27 cellular contexts compared by ENCODE assay signal in genomic region chr10:65294329-65294728, GRCh38.
DNase-seq lines count a peak whose midpoint lies in the region; ATAC-seq, FAIRE-seq and TF ChIP-seq lines count a peak whose summit lies in the region.
"Had no signal": no experiment of that assay in that cellular context is flagged by ENCODE, and none has a peak within 500 bp of the region (broad histone marks: within the 10 kb centered on the region; RNA-seq: fewer than 3 reads in every experiment).

No MANE protein-coding gene starts in this region.

- TF ChIP-seq CTCF in endothelial cell of umbilical vein (IDR thresholded peaks at IDR 0.05; ENCODE audit: extremely low read depth in 1 of 2, insufficient read depth in 1 of 2, low read depth in 1 of 2, low read length in 2 of 2) (no peak), mucosa of descending colon (IDR thresholded peaks at IDR 0.05) (no peak)
- no peak for TF ChIP-seq CTCF in activated CD8-positive, alpha-beta T cell treated with anti-CD3 and anti-CD28 coated beads for 36 hours (IDR thresholded peaks at IDR 0.05)

- H3K36me3 Mint-ChIP-seq in activated CD8-positive, alpha-beta T cell treated with anti-CD3 and anti-CD28 coated beads for 36 hours (ENCODE audit: low read depth) = no peaks in the 10 kb centered on the region
- H3K36me3 Mint-ChIP-seq: CD4-positive, alpha-beta memory T cell; stimulated activated memory B cell treated with anti-CD40 and anti-IgM and Interleukin-4, amounts not matched to agents 10 μg/mL and 1 μg/mL and 100 μg/mL, for 72 hours had no signal

- intact Hi-C loops in endothelial cell of umbilical vein (cut with micrococcal nuclease) = no loop called here
- intact Hi-C loops in mucosa of descending colon (cut with DNase I, micrococcal nuclease) = no loop called here
- intact Hi-C loops in activated CD8-positive, alpha-beta T cell treated with anti-CD3 and anti-CD28 coated beads for 36 hours (cut with micrococcal nuclease) = no loop called here

- H3K27me3 Mint-ChIP-seq in activated CD8-positive, alpha-beta T cell treated with anti-CD3 and anti-CD28 coated beads for 36 hours = no peaks in the 10 kb centered on the region
- H3K27me3 Mint-ChIP-seq: activated CD4-positive, alpha-beta T cell treated with anti-CD3 and anti-CD28 coated beads for 36 hours; CD4-positive, alpha-beta memory T cell; stimulated activated memory B cell treated with anti-CD40 and anti-IgM and Interleukin-4, amounts not matched to agents 10 μg/mL and 1 μg/mL and 100 μg/mL, for 72 hours had no signal

- peaks cover 2% of the 10 kb centered on the region for H3K4me1 ChIP-seq in endothelial cell of umbilical vein (ENCODE audit: control insufficient read depth, extremely low read depth, insufficient read depth, low read length)
- no peaks in the 10 kb centered on the region for H3K4me1 ChIP-seq in mucosa of descending colon (ENCODE audit: low read depth)
- H3K4me1 ChIP-seq: adrenal gland, prostate gland, thyroid gland had no signal

- H3K27me3 ChIP-seq in endothelial cell of umbilical vein (ENCODE audit: control insufficient read depth in 2 of 2, insufficient read depth in 2 of 2, low read length in 2 of 2) = no peaks in the 10 kb centered on the region
- H3K27me3 ChIP-seq: adrenal gland, thyroid gland had no signal

- no peak overlapping the region for H3K27ac Mint-ChIP-seq in activated CD8-positive, alpha-beta T cell treated with anti-CD3 and anti-CD28 coated beads for 36 hours
- H3K27ac Mint-ChIP-seq: activated CD4-positive, alpha-beta T cell treated with anti-CD3 and anti-CD28 coated beads for 36 hours; CD4-positive, alpha-beta memory T cell; nephron; stimulated activated memory B cell treated with anti-CD40 and anti-IgM and Interleukin-4, amounts not matched to agents 10 μg/mL and 1 μg/mL and 100 μg/mL, for 72 hours had no signal

- H2AFZ ChIP-seq in endothelial cell of umbilical vein (ENCODE audit: low read depth, low read length) = no peak overlapping the region

- H3K36me3 ChIP-seq in endothelial cell of umbilical vein (ENCODE audit: control insufficient read depth in 2 of 2, extremely low read depth in 1 of 2, insufficient read depth in 2 of 2, low read length in 2 of 2) (no peaks in the 10 kb centered on the region), mucosa of descending colon (ENCODE audit: low read depth) (no peaks in the 10 kb centered on the region)
- H3K36me3 ChIP-seq: adrenal gland, prostate gland, thyroid gland had no signal

- no peak overlapping the region for H3K9ac ChIP-seq in endothelial cell of umbilical vein (replicated peaks; ENCODE audit: extremely low read depth, insufficient read depth, low read length)

- peaks cover 3% of the 10 kb centered on the region for H3K9me3 Mint-ChIP-seq in activated CD8-positive, alpha-beta T cell treated with anti-CD3 and anti-CD28 coated beads for 36 hours
- H3K9me3 Mint-ChIP-seq: nephron had no signal

- FAIRE-seq in endothelial cell of umbilical vein (lab: Jason Lieb, UNC) = no peak

- H3K4me3 Mint-ChIP-seq in activated CD8-positive, alpha-beta T cell treated with anti-CD3 and anti-CD28 coated beads for 36 hours = no peak overlapping the region
- H3K4me3 Mint-ChIP-seq: activated CD4-positive, alpha-beta T cell treated with anti-CD3 and anti-CD28 coated beads for 36 hours; CD4-positive, alpha-beta memory T cell; nephron; stimulated activated memory B cell treated with anti-CD40 and anti-IgM and Interleukin-4, amounts not matched to agents 10 μg/mL and 1 μg/mL and 100 μg/mL, for 72 hours had no signal

- H3K79me2 ChIP-seq in endothelial cell of umbilical vein (ENCODE audit: control insufficient read depth, insufficient read depth, low read length) = no peaks in the 10 kb centered on the region

- H3K27ac ChIP-seq in endothelial cell of umbilical vein (ENCODE audit: insufficient read depth, low read depth, low read length) = no peak overlapping the region
- H3K27ac ChIP-seq: adrenal gland, prostate gland, thyroid gland had no signal

- TF ChIP-seq POLR2A in endothelial cell of umbilical vein (IDR thresholded peaks at IDR 0.05; ENCODE audit: low read depth, low read length) = no peak

- POLR2A ChIA-PET in endothelial cell of umbilical vein (lab: Charles Lee) = no interaction called here
- POLR2A ChIA-PET in activated CD8-positive, alpha-beta T cell treated with anti-CD3 and anti-CD28 coated beads for 36 hours (lab: Charles Lee) = no interaction called here

- DNase-seq in GM04503 (ENCODE audit: low read depth) (peak; percentile 4), LHCN-M2 (ENCODE audit: low read depth) (peak; percentile 49), endothelial cell of umbilical vein (ENCODE audit: low read depth, low spot score) (peak; percentile 6), mucosa of descending colon (no peak), mucosa of gallbladder (ENCODE audit: low spot score) (no peak), 8988T (no peak)
- DNase-seq in activated CD8-positive, alpha-beta T cell treated with anti-CD3 and anti-CD28 coated beads for 36 hours = no peak
- DNase-seq: activated CD4-positive, alpha-beta T cell treated with anti-CD3 and anti-CD28 coated beads for 36 hours; activated CD8-positive, alpha-beta memory T cell treated with anti-CD3 and anti-CD28 coated beads, Interleukin-2, amount 50 U/mL, for 4 hours; activated effector memory CD4-positive, alpha-beta T cell treated with anti-CD3 and anti-CD28 coated beads, Interleukin-2, amount 50 U/mL, for 16 hours; adrenal gland; caudate nucleus; CD4-positive, alpha-beta memory T cell; DMS79; glutamatergic neuron; NCI-H1417 treated with DMSO at 0.1 percent for 48 hours; NCI-H2171 treated with DMSO at 0.1 percent for 48 hours; T1000; thyroid gland had no signal

- CTCF ChIA-PET in endothelial cell of umbilical vein (lab: Charles Lee) = interaction anchor here (1.1 kb wide), 1 partner anchor 12 kb away, joined by 3 read pairs; no protein-coding TSS in a partner anchor
- CTCF ChIA-PET in activated CD8-positive, alpha-beta T cell treated with anti-CD3 and anti-CD28 coated beads for 36 hours (lab: Charles Lee) = no interaction called here

- dilution Hi-C loops in endothelial cell of umbilical vein (cut with MboI; ENCODE audit: extremely low pct_ligation_motif_present, low sequenced_read_pairs) = no loop called here

- no peaks in the 10 kb centered on the region for H3K4me1 Mint-ChIP-seq in activated CD8-positive, alpha-beta T cell treated with anti-CD3 and anti-CD28 coated beads for 36 hours (ENCODE audit: low read depth)
- H3K4me1 Mint-ChIP-seq: activated CD4-positive, alpha-beta T cell treated with anti-CD3 and anti-CD28 coated beads for 36 hours; CD4-positive, alpha-beta memory T cell; nephron; stimulated activated memory B cell treated with anti-CD40 and anti-IgM and Interleukin-4, amounts not matched to agents 10 μg/mL and 1 μg/mL and 100 μg/mL, for 72 hours had no signal

- ATAC-seq in mucosa of descending colon (peak; percentile 94), GM21717 (IDR thresholded peaks at IDR 0.05; ENCODE audit: unreplicated experiment) (no peak)
- ATAC-seq in activated CD8-positive, alpha-beta T cell treated with anti-CD3 and anti-CD28 coated beads for 36 hours = no peak
- ATAC-seq: activated CD4-positive, alpha-beta T cell treated with anti-CD3 and anti-CD28 coated beads for 36 hours; esophagus mucosa; Panc1; SK-N-SH treated with all-trans-retinoic acid at 6 μM for 48 hours; stimulated activated memory B cell treated with anti-CD40 and anti-IgM and Interleukin-4, amounts not matched to agents 10 μg/mL and 1 μg/mL and 100 μg/mL, for 72 hours had no signal

- BruUV-seq in endothelial cell of umbilical vein (replicated peaks; lab: Mats Ljungman, UMichigan) = no TSS peak

- no peaks in the 10 kb centered on the region for H3K9me3 ChIP-seq in endothelial cell of umbilical vein (replicated peaks; ENCODE audit: control insufficient read depth, insufficient read depth, low read length)
- H3K9me3 ChIP-seq in mucosa of descending colon = no peaks in the 10 kb centered on the region
- H3K9me3 ChIP-seq: adrenal gland, prostate gland, thyroid gland had no signal

- H3K4me2 ChIP-seq in endothelial cell of umbilical vein (ENCODE audit: insufficient read depth, low read length) = no peak overlapping the region

- H3K9me1 ChIP-seq in endothelial cell of umbilical vein (replicated peaks; ENCODE audit: control insufficient read depth, extremely low read depth, insufficient read depth, low read length) = no peaks in the 10 kb centered on the region

- no peaks in the 10 kb centered on the region for H4K20me1 ChIP-seq in endothelial cell of umbilical vein (replicated peaks; ENCODE audit: control insufficient read depth, extremely low read depth, insufficient read depth, low read length)

- no peak overlapping the region for H3K4me3 ChIP-seq in endothelial cell of umbilical vein (replicated peaks in 1 of 3; ENCODE audit: insufficient read depth in 1 of 3, low read depth in 1 of 3, low read length in 3 of 3)
- no peak overlapping the region for H3K4me3 ChIP-seq in mucosa of descending colon
- H3K4me3 ChIP-seq: adrenal gland, lung, prostate gland, thyroid gland had no signal

TF ChIP-seq in endothelial cell of umbilical vein, 7 proteins besides CTCF, POLR2A, EP300 and RAD21:
- TF ChIP-seq MYC (IDR thresholded peaks at IDR 0.05; ENCODE audit: low read depth, low read length) (no peak), POLR2AphosphoS5 (IDR thresholded peaks at IDR 0.05; ENCODE audit: insufficient read depth, low read depth, low read length) (no peak), GATA2 (IDR thresholded peaks at IDR 0.05; ENCODE audit: insufficient read depth, insufficient read length, low read depth, low read length) (peak; percentile 37)
TF ChIP-seq in endothelial cell of umbilical vein: peak in this region for 1.

Comparison
In these comparisons a context has a peak if more than half of its experiments do, and no peak if none do; other contexts are left out.
1. DNase-seq: peak in GM04503 (single experiment), LHCN-M2 (single experiment) and endothelial cell of umbilical vein (single experiment); none in mucosa of descending colon (0 of 3), mucosa of gallbladder (single experiment), 8988T (single experiment) and activated CD8-positive, alpha-beta T cell treated with anti-CD3 and anti-CD28 coated beads for 36 hours (single experiment).